In the genomic region with DNA sequence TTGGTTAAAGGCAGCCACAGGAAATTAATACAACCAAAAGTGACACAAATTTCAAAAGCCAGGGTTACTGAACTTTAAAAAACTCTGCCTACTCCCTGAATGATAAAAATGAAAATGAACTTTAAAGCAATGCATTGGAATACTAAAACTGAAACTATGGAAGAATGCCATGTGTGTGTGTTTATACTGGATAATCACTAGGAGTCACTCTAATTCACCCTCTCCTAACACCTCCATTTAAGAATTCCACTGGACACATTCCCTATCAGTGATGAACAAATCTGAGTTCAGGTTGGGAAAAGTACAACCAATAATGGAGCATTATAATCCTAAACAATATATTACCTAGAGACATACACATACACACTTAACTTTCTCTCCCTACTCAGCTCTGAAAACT, we compare ENCODE assay signal across 1 cellular context.
TF ChIP-seq lines count a peak whose summit lies in the region.

No MANE protein-coding gene starts in this region.

TF ChIP-seq in IMR-90, 13 proteins besides CTCF, POLR2A, EP300 and RAD21 (continued from another document):
- TF ChIP-seq, protein P1, sequence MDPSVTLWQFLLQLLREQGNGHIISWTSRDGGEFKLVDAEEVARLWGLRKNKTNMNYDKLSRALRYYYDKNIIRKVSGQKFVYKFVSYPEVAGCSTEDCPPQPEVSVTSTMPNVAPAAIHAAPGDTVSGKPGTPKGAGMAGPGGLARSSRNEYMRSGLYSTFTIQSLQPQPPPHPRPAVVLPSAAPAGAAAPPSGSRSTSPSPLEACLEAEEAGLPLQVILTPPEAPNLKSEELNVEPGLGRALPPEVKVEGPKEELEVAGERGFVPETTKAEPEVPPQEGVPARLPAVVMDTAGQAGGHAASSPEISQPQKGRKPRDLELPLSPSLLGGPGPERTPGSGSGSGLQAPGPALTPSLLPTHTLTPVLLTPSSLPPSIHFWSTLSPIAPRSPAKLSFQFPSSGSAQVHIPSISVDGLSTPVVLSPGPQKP (IDR thresholded peaks at IDR 0.05; ENCODE audit: borderline replicate concordance, low read depth, low read length) = no peak
TF ChIP-seq in IMR-90: peak in this region for 0.
